In genomic region chr20:37387519-37388269, GRCh38 we compare ENCODE assay signal across 20 cellular contexts.
"Had no signal": no experiment of that assay in that cellular context is flagged by ENCODE, and none has a peak within 500 bp of the region (broad histone marks: within the 10 kb centered on the region; RNA-seq: fewer than 3 reads in every experiment).

No MANE protein-coding gene starts in this region.

- H3K36me3 ChIP-seq: ovary, uterus had no signal

- H3K9me3 Mint-ChIP-seq: activated naive CD4-positive, alpha-beta T cell treated with anti-CD3 and anti-CD28 coated beads for 36 hours; activated naive CD8-positive, alpha-beta T cell treated with anti-CD3 and anti-CD28 coated beads, Interleukin-2, amount 50 U/mL, for 24 hours; mesothelial cell of epicardium; neural crest cell; stimulated activated memory B cell treated with anti-CD40 and anti-IgM and Interleukin-4, amounts not matched to agents 10 μg/mL and 1 μg/mL and 100 μg/mL, for 72 hours; WTC11 had no signal

- ATAC-seq: activated CD8-positive, alpha-beta T cell treated with anti-CD3 and anti-CD28 coated beads, Interleukin-2, amount 10 ng/mL, durations not matched to agents 7 days and 5 days; activated naive CD8-positive, alpha-beta T cell treated with anti-CD3 and anti-CD28 coated beads, Interleukin-2, amount 50 U/mL, for 24 hours; stimulated activated memory B cell treated with anti-CD40 and anti-IgM and Interleukin-4, amounts not matched to agents 10 μg/mL and 1 μg/mL and 100 μg/mL, for 72 hours; WTC11 had no signal

- H3K27me3 ChIP-seq: ascending aorta, ovary, uterus had no signal

- H3K27ac Mint-ChIP-seq: activated CD8-positive, alpha-beta T cell treated with anti-CD3 and anti-CD28 coated beads, Interleukin-2, amount 10 ng/mL, durations not matched to agents 7 days and 5 days; activated naive CD4-positive, alpha-beta T cell treated with anti-CD3 and anti-CD28 coated beads for 36 hours; activated naive CD8-positive, alpha-beta T cell treated with anti-CD3 and anti-CD28 coated beads, Interleukin-2, amount 50 U/mL, for 24 hours; mesothelial cell of epicardium; stimulated activated memory B cell treated with anti-CD40 and anti-IgM and Interleukin-4, amounts not matched to agents 10 μg/mL and 1 μg/mL and 100 μg/mL, for 72 hours; WTC11 had no signal

- H3K27me3 Mint-ChIP-seq: stimulated activated memory B cell treated with anti-CD40 and anti-IgM and Interleukin-4, amounts not matched to agents 10 μg/mL and 1 μg/mL and 100 μg/mL, for 72 hours had no signal

- H3K27ac ChIP-seq: ascending aorta, esophagus squamous epithelium, ovary, uterus had no signal

- DNase-seq: activated CD4-positive, alpha-beta T cell treated with anti-CD3 and anti-CD28 coated beads for 48 hours; activated CD8-positive, alpha-beta memory T cell treated with anti-CD3 and anti-CD28 coated beads, Interleukin-2, amount 50 U/mL, for 48 hours; activated CD8-positive, alpha-beta T cell treated with anti-CD3 and anti-CD28 coated beads, Interleukin-2, amount 10 ng/mL, durations not matched to agents 7 days and 5 days; activated naive CD4-positive, alpha-beta T cell treated with anti-CD3 and anti-CD28 coated beads for 36 hours; activated naive CD8-positive, alpha-beta T cell treated with anti-CD3 and anti-CD28 coated beads, Interleukin-2, amount 50 U/mL, for 24 hours; esophagus squamous epithelium; hippocampal formation; kidney glomerular epithelial cell; stimulated activated CD4-positive, alpha-beta T cell treated with anti-CD3 and anti-CD28 coated beads, Interleukin-2, amount 100 ng/mL, for 48 hours; T-helper 2 cell had no signal

- H3K9me3 ChIP-seq: ascending aorta, esophagus squamous epithelium, ovary, uterus had no signal

- H3K4me3 ChIP-seq: ascending aorta, esophagus squamous epithelium, lung, ovary, uterus had no signal

- H3K4me3 Mint-ChIP-seq: activated CD8-positive, alpha-beta T cell treated with anti-CD3 and anti-CD28 coated beads, Interleukin-2, amount 10 ng/mL, durations not matched to agents 7 days and 5 days; activated naive CD4-positive, alpha-beta T cell treated with anti-CD3 and anti-CD28 coated beads for 36 hours; mesothelial cell of epicardium; neural crest cell; stimulated activated memory B cell treated with anti-CD40 and anti-IgM and Interleukin-4, amounts not matched to agents 10 μg/mL and 1 μg/mL and 100 μg/mL, for 72 hours; WTC11 had no signal

- FAIRE-seq: colon, endothelial cell of umbilical vein had no signal
